In genomic region chr17:79023886-79024771, GRCh38 we compare ENCODE assay signal across 8 cellular contexts. TPM values are rescaled to one million over a fixed set of nuclear protein-coding genes. Genes with fewer than 3 reads are reported as not detected.
A peak's percentile ranks its signal among the peaks of the same experiment; 100 is the strongest.
DNase-seq lines count a peak whose midpoint lies in the region; ATAC-seq and TF ChIP-seq lines count a peak whose summit lies in the region.

TSS of gene C1QTNF1 (plus strand) at chr17:79024169. CDS start at chr17:79043969, 19,800 bp downstream.

- ATAC-seq in Panc1 (peak; percentile 74), HG03439 (IDR thresholded peaks at IDR 0.05; ENCODE audit: unreplicated experiment) (no peak)

- CTCF ChIA-PET in Panc1 (lab: Charles Lee): no interaction called here

- TF ChIP-seq CTCF in GM12872 (IDR thresholded peaks at IDR 0.05; ENCODE audit: insufficient read depth, low read depth, low read length) (peak; percentile 9; the same call in 1 of the 3 replicates), Panc1 (IDR thresholded peaks at IDR 0.05) (peak; percentile 29; the same call in 1 of the 2 replicates), brain (conservative IDR thresholded peaks at IDR 0.05) (peak in 1 of 2 experiments; percentile 64)

- H3K27me3 Mint-ChIP-seq in brain: peaks cover 68% of the 10 kb centered on the region

- H3K27ac ChIP-seq in Panc1 (ENCODE audit: low read length): no peak within 1 kb of the TSS

- H3K9me3 ChIP-seq in Panc1 (ENCODE audit: control insufficient read depth, insufficient read depth, low read depth, low read length): no peaks in the 10 kb centered on the region

- H3K4me3 ChIP-seq in Panc1 (ENCODE audit: low read depth in 2 of 2, low read length in 2 of 2): peak within 1 kb of the TSS; percentile 52 to 56

- DNase-seq in Panc1 (ENCODE audit: low read depth, low spot score) (no peak), islet precursor cell (peak; percentile 84), NCI-H1092 (lab: John Stamatoyannopoulos, UW) (no peak), H4 (ENCODE audit: low spot score) (no peak)
- peak; percentile 31 for DNase-seq in stimulated activated CD4-positive, alpha-beta T cell treated with anti-CD3 and anti-CD28 coated beads, Interleukin-4, amount 100 ng/mL, for 1 hour

- POLR2A ChIA-PET in Panc1 (lab: Charles Lee): no interaction called here

- H3K36me3 ChIP-seq in Panc1 (ENCODE audit: control insufficient read depth, insufficient read depth, low read length): no peaks in the 10 kb centered on the region; the same call in 1 of the 2 replicates

- peaks cover 55% of the 10 kb centered on the region for H3K4me1 Mint-ChIP-seq in brain

- H3K9me3 Mint-ChIP-seq in brain: peaks cover 0 to 2% (median 0%) of the 10 kb centered on the region in 5 experiments

- peaks cover 32% of the 10 kb centered on the region for H3K27me3 ChIP-seq in Panc1 (ENCODE audit: control insufficient read depth, insufficient read depth, low read length)

- peaks cover 23% of the 10 kb centered on the region for H3K4me1 ChIP-seq in Panc1 (ENCODE audit: control insufficient read depth, insufficient read depth, low read length)

- H3K36me3 Mint-ChIP-seq in brain: no peaks in the 10 kb centered on the region

- H3K4me3 Mint-ChIP-seq in brain: peak within 1 kb of the TSS; percentile 85 to 93 (median 88)

- no TSS peak for BruUV-seq in Panc1 (replicated peaks; lab: Mats Ljungman, UMichigan)

- intact Hi-C loops in Panc1 (cut with micrococcal nuclease; ENCODE audit: unreplicated experiment): no loop called here

- peak within 1 kb of the TSS in 3 of 5 experiments; percentile 24 to 89 (median 72) for H3K27ac Mint-ChIP-seq in brain

- in situ Hi-C loops in Panc1 (cut with HindIII; ENCODE audit: low pct_unique_long_range_greater_than_20kb, low sequenced_read_pairs): no loop called here

RNA-seq across cellular contexts. Expression of gene C1QTNF1, which starts in this region (rescaled TPM):
- total RNA-seq in Panc1 (2021; ENCODE audit: unreplicated experiment): 1.5 TPM
- 1.1 TPM for polyA plus RNA-seq in Panc1 (2012; ENCODE audit: insufficient read length)
- 16.9 TPM for polyA plus RNA-seq in brain (ENCODE audit: insufficient read depth, low read depth, low replicate concordance)
- 0.56 and 2.6 TPM in 2 replicates for total RNA-seq in H4 (2014; rRNA removed; shearing (Covaris generic))

Comparison
In these comparisons a context has a peak if more than half of its experiments do, and no peak if none do; other contexts are left out.
1. DNase-seq: peak in islet precursor cell (single experiment) and stimulated activated CD4-positive, alpha-beta T cell treated with anti-CD3 and anti-CD28 coated beads, Interleukin-4, amount 100 ng/mL, for 1 hour (single experiment); none in Panc1 (single experiment), NCI-H1092 (single experiment) and H4 (single experiment).